In the genomic region with DNA sequence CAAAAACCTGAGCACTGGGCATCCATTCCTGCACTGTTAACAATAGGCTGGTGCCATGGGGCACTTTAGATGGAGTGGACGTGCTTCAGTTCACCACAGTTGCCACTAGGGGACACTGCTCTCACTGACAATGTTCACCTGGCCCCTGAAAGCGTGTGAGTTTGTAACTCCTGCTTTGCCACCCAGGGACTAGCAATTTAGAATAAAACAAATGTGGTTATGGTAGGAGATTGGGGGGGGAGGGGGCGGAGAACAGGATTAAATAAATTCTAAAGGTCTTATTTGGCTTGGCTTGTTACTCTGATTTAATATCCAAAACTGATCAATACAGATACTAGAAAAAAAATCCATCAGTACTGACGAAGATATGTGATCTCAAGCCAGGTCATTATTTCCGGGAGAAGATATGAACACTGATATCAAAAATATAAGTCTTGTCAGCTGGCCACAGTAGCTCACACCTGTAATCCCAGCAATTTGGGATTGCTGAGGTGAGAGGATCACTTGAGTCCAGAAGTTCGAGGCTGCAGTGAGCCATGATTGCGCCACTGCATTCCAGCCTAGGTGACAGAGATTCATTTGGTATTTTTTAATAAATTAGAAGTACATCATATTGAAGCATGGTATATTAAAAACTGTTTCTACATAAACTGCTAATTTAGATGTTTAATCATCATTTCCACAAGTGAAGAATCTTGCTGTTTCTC, we compare ENCODE assay signal across 8 cellular contexts. TPM values are rescaled to one million over a fixed set of nuclear protein-coding genes. Genes with fewer than 3 reads are reported as not detected.
A peak's percentile ranks its signal among the peaks of the same experiment; 100 is the strongest.
DNase-seq lines count a peak whose midpoint lies in the region; ATAC-seq, FAIRE-seq and TF ChIP-seq lines count a peak whose summit lies in the region.

No MANE protein-coding gene starts in this region.

- no peak overlapping the region for H3K27ac Mint-ChIP-seq in stimulated activated effector memory CD8-positive, alpha-beta T cell treated with anti-CD3 and anti-CD28 coated beads, Interleukin-12 subunit alpha, Interleukin-12 subunit beta, amount 100 ng/mL, for 72 hours

- TF ChIP-seq POLR2A in endothelial cell of umbilical vein (IDR thresholded peaks at IDR 0.05; ENCODE audit: low read depth, low read length), result no peak

- no peak overlapping the region for H2AFZ ChIP-seq in endothelial cell of umbilical vein (ENCODE audit: low read depth, low read length)

- DNase-seq in BJ (ENCODE audit: low read depth), result no peak
- DNase-seq in NCI-H748 (lab: John Stamatoyannopoulos, UW; ENCODE audit: unreplicated experiment), result peak; percentile 61
- peak; percentile 26 to 42 for DNase-seq in activated CD8-positive, alpha-beta memory T cell treated with anti-CD3 and anti-CD28 coated beads for 4 hours (ENCODE audit: low read depth in 2 of 2)
- DNase-seq in endothelial cell of umbilical vein (ENCODE audit: low read depth, low spot score), result peak; percentile 70
- peak in 2 of 3 donors; percentile 62 to 79 for DNase-seq in mucosa of descending colon
- DNase-seq in stimulated activated effector memory CD8-positive, alpha-beta T cell treated with anti-CD3 and anti-CD28 coated beads, Interleukin-12 subunit alpha, Interleukin-12 subunit beta, amount 100 ng/mL, for 72 hours (ENCODE audit: low spot score in 2 of 2), result peak; percentile 53 to 75

- peak; percentile 97 for TF ChIP-seq CTCF in BJ (IDR thresholded peaks at IDR 0.05; ENCODE audit: insufficient read depth, low read depth, low read length)
- peak; percentile 90 to 92 for TF ChIP-seq CTCF in endothelial cell of umbilical vein (IDR thresholded peaks at IDR 0.05; ENCODE audit: extremely low read depth in 1 of 2, insufficient read depth in 1 of 2, low read depth in 1 of 2, low read length in 2 of 2)
- peak; percentile 88 for TF ChIP-seq CTCF in mucosa of descending colon (IDR thresholded peaks at IDR 0.05)

- POLR2A ChIA-PET in BJ (lab: Charles Lee) (no interaction called here), endothelial cell of umbilical vein (lab: Charles Lee) (no interaction called here)

- H3K27ac ChIP-seq in endothelial cell of umbilical vein (ENCODE audit: insufficient read depth, low read depth, low read length), result no peak overlapping the region

- peaks cover 33% of the 10 kb centered on the region for H3K36me3 Mint-ChIP-seq in stimulated activated effector memory CD8-positive, alpha-beta T cell treated with anti-CD3 and anti-CD28 coated beads, Interleukin-12 subunit alpha, Interleukin-12 subunit beta, amount 100 ng/mL, for 72 hours

- H3K36me3 ChIP-seq in BJ (ENCODE audit: control insufficient read depth, insufficient read depth, low read length) (no peaks in the 10 kb centered on the region), endothelial cell of umbilical vein (ENCODE audit: control insufficient read depth in 2 of 2, extremely low read depth in 1 of 2, insufficient read depth in 2 of 2, low read length in 2 of 2) (peaks cover 0 to 6% of the 10 kb centered on the region in 2 experiments), mucosa of descending colon (ENCODE audit: low read depth) (no peaks in the 10 kb centered on the region)

- H3K4me3 ChIP-seq in BJ (ENCODE audit: low read depth, low read length), result no peak overlapping the region
- no peak overlapping the region for H3K4me3 ChIP-seq in endothelial cell of umbilical vein (replicated peaks in 1 of 3; ENCODE audit: insufficient read depth in 1 of 3, low read depth in 1 of 3, low read length in 3 of 3)
- no peak overlapping the region for H3K4me3 ChIP-seq in mucosa of descending colon

- no TSS peak for BruUV-seq in endothelial cell of umbilical vein (replicated peaks; lab: Mats Ljungman, UMichigan)

- no peaks in the 10 kb centered on the region for H3K9me3 ChIP-seq in endothelial cell of umbilical vein (replicated peaks; ENCODE audit: control insufficient read depth, insufficient read depth, low read length)
- peaks cover 4% of the 10 kb centered on the region for H3K9me3 ChIP-seq in mucosa of descending colon

- H3K79me2 ChIP-seq in endothelial cell of umbilical vein (ENCODE audit: control insufficient read depth, insufficient read depth, low read length), result no peaks in the 10 kb centered on the region

- FAIRE-seq in endothelial cell of umbilical vein (lab: Jason Lieb, UNC), result peak; percentile 79

- intact Hi-C loops in endothelial cell of umbilical vein (cut with micrococcal nuclease) (loop anchor here (1.0 to 5.0 kb wide), 6 partner anchors 23 to 444 kb away; a partner anchor contains a TSS), mucosa of descending colon (cut with DNase I, micrococcal nuclease) (no loop called here)

- H4K20me1 ChIP-seq in endothelial cell of umbilical vein (replicated peaks; ENCODE audit: control insufficient read depth, extremely low read depth, insufficient read depth, low read length), result no peaks in the 10 kb centered on the region

- no peak overlapping the region for H3K4me3 Mint-ChIP-seq in stimulated activated effector memory CD8-positive, alpha-beta T cell treated with anti-CD3 and anti-CD28 coated beads, Interleukin-12 subunit alpha, Interleukin-12 subunit beta, amount 100 ng/mL, for 72 hours

- H3K4me2 ChIP-seq in endothelial cell of umbilical vein (ENCODE audit: insufficient read depth, low read length), result no peak overlapping the region

- dilution Hi-C loops in endothelial cell of umbilical vein (cut with MboI; ENCODE audit: extremely low pct_ligation_motif_present, low sequenced_read_pairs), result no loop called here

- no peaks in the 10 kb centered on the region for H3K4me1 Mint-ChIP-seq in stimulated activated effector memory CD8-positive, alpha-beta T cell treated with anti-CD3 and anti-CD28 coated beads, Interleukin-12 subunit alpha, Interleukin-12 subunit beta, amount 100 ng/mL, for 72 hours

- peaks cover 4% of the 10 kb centered on the region for H3K4me1 ChIP-seq in endothelial cell of umbilical vein (ENCODE audit: control insufficient read depth, extremely low read depth, insufficient read depth, low read length)
- H3K4me1 ChIP-seq in mucosa of descending colon (ENCODE audit: low read depth), result no peaks in the 10 kb centered on the region

- no peaks in the 10 kb centered on the region for H3K9me1 ChIP-seq in endothelial cell of umbilical vein (replicated peaks; ENCODE audit: control insufficient read depth, extremely low read depth, insufficient read depth, low read length)

- CTCF ChIA-PET in BJ (lab: Yijun Ruan, JAX), result interaction anchor here (0.6 to 3.7 kb wide), 13 partner anchors 10 to 1285 kb away, joined by 3 to 41 read pairs (median 4); a partner anchor contains a TSS
- CTCF ChIA-PET in endothelial cell of umbilical vein (lab: Charles Lee), result interaction anchor here (0.8 to 2.9 kb wide), 12 partner anchors 9 to 444 kb away, joined by 3 to 25 read pairs (median 4); a partner anchor contains a TSS

- H3K9me3 Mint-ChIP-seq in stimulated activated effector memory CD8-positive, alpha-beta T cell treated with anti-CD3 and anti-CD28 coated beads, Interleukin-12 subunit alpha, Interleukin-12 subunit beta, amount 100 ng/mL, for 72 hours, result no peaks in the 10 kb centered on the region

- peak; percentile 91 for ATAC-seq in GM18909 (IDR thresholded peaks at IDR 0.05; ENCODE audit: poor library complexity, unreplicated experiment)
- ATAC-seq in HG03378 (IDR thresholded peaks at IDR 0.05; ENCODE audit: unreplicated experiment), result peak; percentile 80
- peak; percentile 98 for ATAC-seq in mucosa of descending colon
- peak; percentile 93 for ATAC-seq in stimulated activated effector memory CD8-positive, alpha-beta T cell treated with anti-CD3 and anti-CD28 coated beads, Interleukin-12 subunit alpha, Interleukin-12 subunit beta, amount 100 ng/mL, for 72 hours

- no peak overlapping the region for H3K9ac ChIP-seq in endothelial cell of umbilical vein (replicated peaks; ENCODE audit: extremely low read depth, insufficient read depth, low read length)

- H3K27me3 ChIP-seq in BJ (ENCODE audit: control insufficient read depth, insufficient read depth, low read length), result no peaks in the 10 kb centered on the region
- H3K27me3 ChIP-seq in endothelial cell of umbilical vein (ENCODE audit: control insufficient read depth in 2 of 2, insufficient read depth in 2 of 2, low read length in 2 of 2), result no peaks in the 10 kb centered on the region

TF ChIP-seq in endothelial cell of umbilical vein, 7 proteins besides CTCF, POLR2A, EP300 and RAD21 (continues in another document):
- TF ChIP-seq, protein P1, sequence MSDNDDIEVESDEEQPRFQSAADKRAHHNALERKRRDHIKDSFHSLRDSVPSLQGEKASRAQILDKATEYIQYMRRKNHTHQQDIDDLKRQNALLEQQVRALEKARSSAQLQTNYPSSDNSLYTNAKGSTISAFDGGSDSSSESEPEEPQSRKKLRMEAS (IDR thresholded peaks at IDR 0.05; ENCODE audit: insufficient read depth, insufficient read length), result no peak
- TF ChIP-seq POLR2AphosphoS5 (IDR thresholded peaks at IDR 0.05; ENCODE audit: insufficient read depth, low read depth, low read length) (no peak), MYC (IDR thresholded peaks at IDR 0.05; ENCODE audit: low read depth, low read length) (no peak), JUN (IDR thresholded peaks at IDR 0.05; ENCODE audit: borderline replicate concordance, insufficient read depth, insufficient read length, low read depth) (no peak)

RNA-seq across cellular contexts. Expression of a gene that starts 23.2 kb away (rescaled TPM):
- polyA plus RNA-seq in BJ (2011; rRNA removed) (11.6 and 18.4 TPM in 2 replicates), endothelial cell of umbilical vein (9.0 and 9.1 TPM in 2 replicates)
- polyA minus RNA-seq in BJ (2011; rRNA and poly(A)+ RNA removed), result 24.6 and 25.6 TPM in 2 replicates
- total RNA-seq in endothelial cell of umbilical vein (16.1 and 18.1 TPM in 2 replicates), mucosa of descending colon (10 to 100 TPM; 13.3 to 16.0 (median 13.3) TPM)
- polyA plus RNA-seq in endothelial cell of umbilical vein (2011; cell fraction: cytosol; rRNA removed), result 11.1 and 12.8 TPM in 2 replicates
- 18.1 and 18.6 TPM in 2 replicates for polyA plus RNA-seq in endothelial cell of umbilical vein (2011; cell fraction: nucleus; rRNA removed)
- polyA plus RNA-seq in endothelial cell of umbilical vein (2012), result 8.6 and 12.5 TPM in 2 replicates
- 45.4 and 47.3 TPM in 2 replicates for polyA minus RNA-seq in endothelial cell of umbilical vein
- polyA minus RNA-seq in endothelial cell of umbilical vein (2011; cell fraction: cytosol; rRNA and poly(A)+ RNA removed), result 59.8 TPM
- 57.8 and 102 TPM in 2 replicates for polyA minus RNA-seq in endothelial cell of umbilical vein (2011; cell fraction: nucleus; rRNA and poly(A)+ RNA removed)

RNA-seq across cellular contexts. Expression of a gene that starts 23.4 kb away (rescaled TPM):
- polyA plus RNA-seq in BJ (2011; rRNA removed), result 7.7 and 8.3 TPM in 2 replicates
- 5.9 and 7.3 TPM in 2 replicates for polyA minus RNA-seq in BJ (2011; rRNA and poly(A)+ RNA removed)
- total RNA-seq in endothelial cell of umbilical vein, result 26.5 and 27.2 TPM in 2 replicates
- 10.1 and 11.2 TPM in 2 replicates for polyA plus RNA-seq in endothelial cell of umbilical vein
- polyA plus RNA-seq in endothelial cell of umbilical vein (2011; cell fraction: cytosol; rRNA removed), result 14.2 and 20.6 TPM in 2 replicates
- 17.8 and 19.8 TPM in 2 replicates for polyA plus RNA-seq in endothelial cell of umbilical vein (2011; cell fraction: nucleus; rRNA removed)
- 9.5 and 14.9 TPM in 2 replicates for polyA plus RNA-seq in endothelial cell of umbilical vein (2012)
- 17.8 and 26.2 TPM in 2 replicates for polyA minus RNA-seq in endothelial cell of umbilical vein
- polyA minus RNA-seq in endothelial cell of umbilical vein (2011; cell fraction: cytosol; rRNA and poly(A)+ RNA removed), result 57.2 TPM
- 12.7 and 28.6 TPM in 2 replicates for polyA minus RNA-seq in endothelial cell of umbilical vein (2011; cell fraction: nucleus; rRNA and poly(A)+ RNA removed)
- total RNA-seq in mucosa of descending colon, result 10 to 100 TPM in 1 of 3 donors, 1 to 10 TPM in 2; 1.4 to 12.0 (median 3.2) TPM
